Comparison of ENCODE assay signal across 8 cellular contexts in the genomic region with DNA sequence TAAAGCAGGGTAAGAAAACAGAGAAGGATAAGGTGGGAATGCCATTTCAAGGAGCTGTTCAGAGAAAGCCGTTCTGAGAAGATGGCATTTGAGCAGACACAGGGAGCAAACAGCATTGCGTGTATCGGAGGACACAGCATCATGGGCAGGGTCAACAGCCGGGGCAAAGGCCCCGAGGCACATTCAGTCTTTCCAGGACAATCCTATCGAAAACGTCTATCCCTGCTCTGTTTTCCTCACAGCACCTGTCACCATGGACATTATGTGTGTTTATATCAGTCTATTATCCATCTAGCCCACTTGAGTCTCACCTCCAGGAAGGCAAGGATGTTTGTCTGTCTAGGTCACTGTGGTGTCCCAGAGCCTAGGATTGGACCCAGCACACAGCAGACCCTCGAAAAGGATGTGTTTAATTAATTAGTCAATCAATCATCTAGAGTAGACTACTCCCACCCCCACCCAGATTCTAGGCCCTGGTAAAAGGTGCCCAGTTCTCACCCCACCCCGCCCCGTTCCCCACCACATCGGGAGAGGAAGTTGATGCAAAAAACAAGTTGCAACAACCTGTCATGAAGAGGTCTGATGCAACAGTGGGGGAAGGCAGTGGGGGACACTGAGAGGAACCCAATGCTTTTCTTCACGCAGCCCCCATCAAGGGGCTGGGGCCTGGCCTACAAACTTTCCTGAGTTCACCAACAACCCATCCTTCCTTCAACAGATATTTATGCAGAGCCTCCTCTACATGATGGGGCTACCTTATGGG.
DNase-seq lines count a peak whose midpoint lies in the region; ATAC-seq and FAIRE-seq lines count a peak whose summit lies in the region.

No MANE protein-coding gene starts in this region.

- no peaks in the 10 kb centered on the region for H3K27me3 Mint-ChIP-seq in T-helper 17 cell
- no peaks in the 10 kb centered on the region for H3K27me3 Mint-ChIP-seq in dendritic cell treated with granulocyte-macrophage colony-stimulating factor and Interleukin-4, amounts not matched to agents 40 ng/mL and 50 ng/mL, for 4 days

- intact Hi-C loops in dendritic cell treated with granulocyte-macrophage colony-stimulating factor and Interleukin-4, amounts not matched to agents 40 ng/mL and 50 ng/mL, for 4 days (cut with micrococcal nuclease), result no loop called here
- intact Hi-C loops in posterior vena cava (cut with DNase I), result no loop called here

- H3K36me3 Mint-ChIP-seq in T-helper 17 cell (ENCODE audit: low read depth), result no peaks in the 10 kb centered on the region
- peaks cover 27% of the 10 kb centered on the region for H3K36me3 Mint-ChIP-seq in dendritic cell treated with granulocyte-macrophage colony-stimulating factor and Interleukin-4, amounts not matched to agents 40 ng/mL and 50 ng/mL, for 4 days (ENCODE audit: low read depth)

- DNase-seq in GM18507 (ENCODE audit: extremely low spot score, insufficient read length, low read depth) (no peak), T-helper 17 cell (peak in 1 of 3 donors; percentile 42), posterior vena cava (ENCODE audit: low spot score) (peak; percentile 12), NCI-H2171 treated with DMSO at 0.1 percent for 48 hours (lab: John Stamatoyannopoulos, UW) (no peak), superior temporal gyrus (ENCODE audit: extremely low spot score) (no peak), NCI-H69 (lab: John Stamatoyannopoulos, UW) (no peak)

- peaks cover 9% of the 10 kb centered on the region for H3K9me3 Mint-ChIP-seq in dendritic cell treated with granulocyte-macrophage colony-stimulating factor and Interleukin-4, amounts not matched to agents 40 ng/mL and 50 ng/mL, for 4 days

- H3K27ac Mint-ChIP-seq in T-helper 17 cell, result peak overlapping the region; percentile 99
- peak overlapping the region; percentile 31 for H3K27ac Mint-ChIP-seq in dendritic cell treated with granulocyte-macrophage colony-stimulating factor and Interleukin-4, amounts not matched to agents 40 ng/mL and 50 ng/mL, for 4 days

- peaks cover 71% of the 10 kb centered on the region for H3K4me1 Mint-ChIP-seq in T-helper 17 cell
- H3K4me1 Mint-ChIP-seq in dendritic cell treated with granulocyte-macrophage colony-stimulating factor and Interleukin-4, amounts not matched to agents 40 ng/mL and 50 ng/mL, for 4 days (ENCODE audit: low read depth), result peaks cover 97% of the 10 kb centered on the region

- ATAC-seq in T-helper 17 cell (peak; percentile 39), HG02623 (IDR thresholded peaks at IDR 0.05; ENCODE audit: unreplicated experiment) (no peak)

- H3K4me3 Mint-ChIP-seq in T-helper 17 cell, result peak overlapping the region; percentile 83
- H3K4me3 Mint-ChIP-seq in dendritic cell treated with granulocyte-macrophage colony-stimulating factor and Interleukin-4, amounts not matched to agents 40 ng/mL and 50 ng/mL, for 4 days, result no peak overlapping the region

- peak; percentile 77 for FAIRE-seq in GM18507 (lab: Jason Lieb, UNC)

- no peaks in the 10 kb centered on the region for H3K9me3 ChIP-seq in T-helper 17 cell (ENCODE audit: control insufficient read depth, low read length, poor library complexity, severe bottlenecking)
